ENCODE assay signal across 1 cellular context in genomic region chr21:46054447-46054846, GRCh38.
TF ChIP-seq lines count a peak whose summit lies in the region.

No MANE protein-coding gene starts in this region.

TF ChIP-seq in HEK293, 187 proteins besides CTCF, POLR2A, EP300 and RAD21 (continued from another document):
- TF ChIP-seq ZSCAN18 (tag by site-specific recombination; IDR thresholded peaks at IDR 0.05) (no peak), REPIN1 (tag by site-specific recombination; IDR thresholded peaks at IDR 0.05; ENCODE audit: low read depth) (no peak), ZNF302 (tag by site-specific recombination; IDR thresholded peaks at IDR 0.05; ENCODE audit: low read depth) (no peak), ZNF600 (tag by site-specific recombination; IDR thresholded peaks at IDR 0.05) (peak; percentile 37; the same call in 1 of the 2 replicates), ZNF426 (tag by site-specific recombination; IDR thresholded peaks at IDR 0.05) (no peak)
